15 cellular contexts compared by ENCODE assay signal in the genomic region with DNA sequence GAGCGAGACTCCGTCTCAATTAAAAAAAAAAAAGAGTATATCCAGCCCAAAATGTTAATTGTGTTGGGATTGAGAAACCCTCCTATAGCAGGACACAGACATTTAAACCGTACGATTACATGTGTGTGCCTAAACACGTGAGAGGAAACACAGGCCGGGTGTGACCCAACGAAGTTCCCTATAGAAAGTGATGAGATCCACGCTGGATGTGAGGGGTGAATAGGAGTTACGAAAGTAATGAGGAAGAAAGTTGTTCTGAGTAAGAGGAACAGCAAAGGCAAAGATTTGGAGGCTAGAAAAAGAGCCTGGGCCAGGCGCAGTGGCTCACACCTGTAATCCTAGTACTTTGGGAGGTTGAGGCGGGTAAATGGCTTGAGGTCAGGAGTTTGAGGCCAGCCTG. TPM values are rescaled to one million over a fixed set of nuclear protein-coding genes. Genes with fewer than 3 reads are reported as not detected.
DNase-seq lines count a peak whose midpoint lies in the region; ATAC-seq and TF ChIP-seq lines count a peak whose summit lies in the region.
"Had no signal": no experiment of that assay in that cellular context is flagged by ENCODE, and none has a peak within 500 bp of the region (broad histone marks: within the 10 kb centered on the region; RNA-seq: fewer than 3 reads in every experiment).

No MANE protein-coding gene starts in this region.

- H3K4me1 Mint-ChIP-seq in activated naive CD4-positive, alpha-beta T cell treated with anti-CD3 and anti-CD28 coated beads, Interleukin-2, amount 10 ng/mL, durations not matched to agents 7 days and 5 days, result peaks cover under 1% of the 10 kb centered on the region

- H3K9me3 ChIP-seq in esophagus (ENCODE audit: control insufficient read depth in 2 of 2, insufficient read depth in 1 of 2, low read depth in 1 of 2, low read length in 1 of 2), result no peaks in the 10 kb centered on the region
- no peaks in the 10 kb centered on the region for H3K9me3 ChIP-seq in upper lobe of left lung

- H3K27ac ChIP-seq in esophagus (ENCODE audit: low read depth in 2 of 2, low read length in 1 of 2) (peak overlapping the region; percentile 8 to 24), upper lobe of left lung (peak overlapping the region in 3 of 4 donors; percentile 57 to 88 (median 87))
- H3K27ac ChIP-seq: parathyroid adenoma had no signal

- H3K36me3 ChIP-seq in esophagus (ENCODE audit: control insufficient read depth in 2 of 2, insufficient read depth in 2 of 2, low read length in 1 of 2) (no peaks in the 10 kb centered on the region), upper lobe of left lung (no peaks in the 10 kb centered on the region)

- H3K4me1 ChIP-seq in esophagus (ENCODE audit: control insufficient read depth in 2 of 2, insufficient read depth in 2 of 2, low read length in 1 of 2), result peaks cover 0 to 21% of the 10 kb centered on the region in 2 donors
- H3K4me1 ChIP-seq in upper lobe of left lung, result peaks cover 34 to 47% (median 42%) of the 10 kb centered on the region in 4 donors

- no peaks in the 10 kb centered on the region for H3K27me3 ChIP-seq in esophagus (ENCODE audit: control insufficient read depth in 1 of 2, insufficient read depth in 2 of 2, low read length in 2 of 2)
- H3K27me3 ChIP-seq in upper lobe of left lung, result no peaks in the 10 kb centered on the region

- no peak for TF ChIP-seq CTCF in upper lobe of left lung (IDR thresholded peaks at IDR 0.05)

- ATAC-seq in upper lobe of left lung (ENCODE audit: low FRiP score in 2 of 2) (peak in 1 of 2 donors; percentile 68), GM18520 (IDR thresholded peaks at IDR 0.05; ENCODE audit: unreplicated experiment) (no peak)
- ATAC-seq: esophagus mucosa; stimulated activated naive CD8-positive, alpha-beta T cell treated with anti-CD3 and anti-CD28 coated beads, Interleukin-15, Interleukin-2, amounts not matched to agents 100 U/mL and 50 U/mL, for 24 hours had no signal

- H3K27me3 Mint-ChIP-seq in activated naive CD4-positive, alpha-beta T cell treated with anti-CD3 and anti-CD28 coated beads, Interleukin-2, amount 10 ng/mL, durations not matched to agents 7 days and 5 days, result peaks cover 48% of the 10 kb centered on the region

- no peak overlapping the region for H3K27ac Mint-ChIP-seq in activated naive CD4-positive, alpha-beta T cell treated with anti-CD3 and anti-CD28 coated beads, Interleukin-2, amount 10 ng/mL, durations not matched to agents 7 days and 5 days

- TF ChIP-seq EP300 in upper lobe of left lung (IDR thresholded peaks at IDR 0.05), result no peak

- H3K4me3 ChIP-seq in esophagus (ENCODE audit: low read depth in 1 of 2, low read length in 2 of 2) (no peak overlapping the region), upper lobe of left lung (no peak overlapping the region)

- peak in 1 of 4 donors; percentile 11 for TF ChIP-seq POLR2A in upper lobe of left lung (IDR thresholded peaks at IDR 0.05)

- 88 to 89% methylated on average over 11 of the region's 11 CpGs for WGBS in esophagus, 2 donors
- WGBS in upper lobe of left lung, 2 donors, result 77 to 78% methylated on average over 11 of the region's 11 CpGs

- DNase-seq in MV-4-11 (lab: John Stamatoyannopoulos, UW) (peak; percentile 99), medulla oblongata (ENCODE audit: extremely low spot score) (peak; percentile 85), upper lobe of left lung (peak in 1 of 2 donors; percentile 74), NCI-H1105 (lab: John Stamatoyannopoulos, UW) (no peak), NCI-H69 (lab: John Stamatoyannopoulos, UW) (no peak)
- no peak for DNase-seq in activated naive CD4-positive, alpha-beta T cell treated with anti-CD3 and anti-CD28 coated beads, Interleukin-2, amount 10 ng/mL, durations not matched to agents 7 days and 5 days
- DNase-seq: activated CD4-positive, CD25-positive, alpha-beta regulatory T cell treated with anti-CD3 and anti-CD28 coated beads, Interleukin-2, amount 50 U/mL, for 72 hours; hippocampal formation; NCI-H187; NCI-H510A treated with DMSO at 0.1 percent for 48 hours; stimulated activated naive CD8-positive, alpha-beta T cell treated with anti-CD3 and anti-CD28 coated beads, Interleukin-15, Interleukin-2, amounts not matched to agents 100 U/mL and 50 U/mL, for 24 hours had no signal

- H3K4me3 Mint-ChIP-seq in activated naive CD4-positive, alpha-beta T cell treated with anti-CD3 and anti-CD28 coated beads, Interleukin-2, amount 10 ng/mL, durations not matched to agents 7 days and 5 days, result no peak overlapping the region

- no peaks in the 10 kb centered on the region for H3K36me3 Mint-ChIP-seq in activated naive CD4-positive, alpha-beta T cell treated with anti-CD3 and anti-CD28 coated beads, Interleukin-2, amount 10 ng/mL, durations not matched to agents 7 days and 5 days

- CTCF ChIA-PET in activated naive CD4-positive, alpha-beta T cell treated with anti-CD3 and anti-CD28 coated beads, Interleukin-2, amount 10 ng/mL, durations not matched to agents 7 days and 5 days (lab: Charles Lee), result no interaction called here

- H3K9me3 Mint-ChIP-seq in activated naive CD4-positive, alpha-beta T cell treated with anti-CD3 and anti-CD28 coated beads, Interleukin-2, amount 10 ng/mL, durations not matched to agents 7 days and 5 days, result no peaks in the 10 kb centered on the region

RNA-seq across cellular contexts. Expression of a gene that starts 13.6 kb away (rescaled TPM):
- polyA plus RNA-seq in esophagus, result 1 to 10 TPM; 6.1 to 6.9 TPM
- total RNA-seq in upper lobe of left lung, result 10 to 100 TPM in 5 of 6 donors, 1 to 10 TPM in 1; 8.0 to 37.7 (median 13.0) TPM

RNA-seq across cellular contexts. Expression of a gene that starts 14.5 kb away (rescaled TPM):
- 1 to 10 TPM; 9.6 to 10.0 TPM for polyA plus RNA-seq in esophagus
- 10 to 100 TPM; 23.6 to 40.2 (median 33.7) TPM for total RNA-seq in upper lobe of left lung

Comparison
In these comparisons a context has a peak if more than half of its experiments do, and no peak if none do; other contexts are left out.
1. DNase-seq: peak in MV-4-11 (single experiment) and medulla oblongata (single experiment); none in NCI-H1105 (single experiment), NCI-H69 (single experiment) and activated naive CD4-positive, alpha-beta T cell treated with anti-CD3 and anti-CD28 coated beads, Interleukin-2, amount 10 ng/mL, durations not matched to agents 7 days and 5 days (single experiment).